In the genomic region with DNA sequence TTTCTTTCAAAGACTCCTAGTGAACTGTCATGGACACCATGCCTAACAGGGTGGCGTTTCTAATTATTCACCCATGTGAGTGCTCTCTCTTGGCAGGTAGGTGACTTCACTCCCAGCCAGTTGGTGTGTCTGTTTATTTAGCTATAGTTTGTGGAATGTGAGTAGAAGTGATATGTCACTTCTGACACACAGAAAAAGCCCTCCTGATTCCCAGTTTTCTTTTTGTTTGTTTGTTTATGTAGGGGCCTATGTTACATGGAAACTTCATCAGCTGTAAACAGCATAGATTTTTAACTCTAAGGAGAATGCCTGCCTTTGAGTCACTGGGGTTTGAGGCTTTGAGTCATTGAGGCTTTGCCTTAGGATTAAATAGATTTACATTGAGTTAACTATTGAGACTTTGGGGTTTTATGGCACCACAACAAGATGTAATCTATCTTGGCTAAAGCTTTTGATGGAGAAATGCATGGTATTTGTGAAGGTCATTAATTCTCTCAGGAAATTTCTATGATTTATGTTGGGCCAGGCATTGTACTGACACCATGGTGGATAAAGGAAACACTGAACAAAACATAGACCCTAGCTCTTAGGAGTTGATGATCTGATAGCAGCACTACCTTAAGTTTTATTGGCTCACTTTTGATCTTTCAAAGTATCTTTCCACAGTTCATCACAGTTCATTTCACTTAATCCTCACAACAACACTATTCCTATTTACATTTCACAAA, we compare ENCODE assay signal across 1 cellular context.
TF ChIP-seq lines count a peak whose summit lies in the region.

No MANE protein-coding gene starts in this region.

TF ChIP-seq in HEK293, 187 proteins besides CTCF, POLR2A, EP300 and RAD21 (continued from another document):
- no peak for TF ChIP-seq ZIC2 (tag by site-specific recombination; IDR thresholded peaks at IDR 0.05)
- no peak for TF ChIP-seq ZNF548 (tag by site-specific recombination; IDR thresholded peaks at IDR 0.05)
- peak; percentile 78 for TF ChIP-seq PRDM6 (tag by site-specific recombination; IDR thresholded peaks at IDR 0.05)
- TF ChIP-seq ZSCAN16 (tag by site-specific recombination; IDR thresholded peaks at IDR 0.05): no peak
- TF ChIP-seq, protein P1, sequence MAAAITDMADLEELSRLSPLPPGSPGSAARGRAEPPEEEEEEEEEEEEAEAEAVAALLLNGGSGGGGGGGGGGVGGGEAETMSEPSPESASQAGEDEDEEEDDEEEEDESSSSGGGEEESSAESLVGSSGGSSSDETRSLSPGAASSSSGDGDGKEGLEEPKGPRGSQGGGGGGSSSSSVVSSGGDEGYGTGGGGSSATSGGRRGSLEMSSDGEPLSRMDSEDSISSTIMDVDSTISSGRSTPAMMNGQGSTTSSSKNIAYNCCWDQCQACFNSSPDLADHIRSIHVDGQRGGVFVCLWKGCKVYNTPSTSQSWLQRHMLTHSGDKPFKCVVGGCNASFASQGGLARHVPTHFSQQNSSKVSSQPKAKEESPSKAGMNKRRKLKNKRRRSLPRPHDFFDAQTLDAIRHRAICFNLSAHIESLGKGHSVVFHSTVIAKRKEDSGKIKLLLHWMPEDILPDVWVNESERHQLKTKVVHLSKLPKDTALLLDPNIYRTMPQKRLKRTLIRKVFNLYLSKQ (tag by site-specific recombination; IDR thresholded peaks at IDR 0.05; ENCODE audit: borderline replicate concordance): no peak
- TF ChIP-seq ZNF404 (tag by site-specific recombination; IDR thresholded peaks at IDR 0.05): no peak
- TF ChIP-seq ZNF274 (IDR thresholded peaks at IDR 0.05; ENCODE audit: low read length): no peak
- TF ChIP-seq ZNF274 (tag by site-specific recombination; IDR thresholded peaks at IDR 0.05; ENCODE audit: borderline replicate concordance): no peak
- no peak for TF ChIP-seq ZNF223 (tag by site-specific recombination; IDR thresholded peaks at IDR 0.05)
- TF ChIP-seq MZF1 (tag by site-specific recombination; IDR thresholded peaks at IDR 0.05; ENCODE audit: borderline replicate concordance): no peak
- no peak for TF ChIP-seq ZNF645 (tag by site-specific recombination; IDR thresholded peaks at IDR 0.05)
- no peak for TF ChIP-seq ZNF629 (tag by site-specific recombination; IDR thresholded peaks at IDR 0.05)
- TF ChIP-seq, protein P2, sequence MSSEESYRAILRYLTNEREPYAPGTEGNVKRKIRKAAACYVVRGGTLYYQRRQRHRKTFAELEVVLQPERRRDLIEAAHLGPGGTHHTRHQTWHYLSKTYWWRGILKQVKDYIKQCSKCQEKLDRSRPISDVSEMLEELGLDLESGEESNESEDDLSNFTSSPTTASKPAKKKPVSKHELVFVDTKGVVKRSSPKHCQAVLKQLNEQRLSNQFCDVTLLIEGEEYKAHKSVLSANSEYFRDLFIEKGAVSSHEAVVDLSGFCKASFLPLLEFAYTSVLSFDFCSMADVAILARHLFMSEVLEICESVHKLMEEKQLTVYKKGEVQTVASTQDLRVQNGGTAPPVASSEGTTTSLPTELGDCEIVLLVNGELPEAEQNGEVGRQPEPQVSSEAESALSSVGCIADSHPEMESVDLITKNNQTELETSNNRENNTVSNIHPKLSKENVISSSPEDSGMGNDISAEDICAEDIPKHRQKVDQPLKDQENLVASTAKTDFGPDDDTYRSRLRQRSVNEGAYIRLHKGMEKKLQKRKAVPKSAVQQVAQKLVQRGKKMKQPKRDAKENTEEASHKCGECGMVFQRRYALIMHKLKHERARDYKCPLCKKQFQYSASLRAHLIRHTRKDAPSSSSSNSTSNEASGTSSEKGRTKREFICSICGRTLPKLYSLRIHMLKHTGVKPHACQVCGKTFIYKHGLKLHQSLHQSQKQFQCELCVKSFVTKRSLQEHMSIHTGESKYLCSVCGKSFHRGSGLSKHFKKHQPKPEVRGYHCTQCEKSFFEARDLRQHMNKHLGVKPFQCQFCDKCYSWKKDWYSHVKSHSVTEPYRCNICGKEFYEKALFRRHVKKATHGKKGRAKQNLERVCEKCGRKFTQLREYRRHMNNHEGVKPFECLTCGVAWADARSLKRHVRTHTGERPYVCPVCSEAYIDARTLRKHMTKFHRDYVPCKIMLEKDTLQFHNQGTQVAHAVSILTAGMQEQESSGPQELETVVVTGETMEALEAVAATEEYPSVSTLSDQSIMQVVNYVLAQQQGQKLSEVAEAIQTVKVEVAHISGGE (tag by site-specific recombination; conservative IDR thresholded peaks at IDR 0.05; ENCODE audit: low read depth): no peak
- peak; percentile 38; the same call in 1 of the 2 replicates for TF ChIP-seq TRIM28 (IDR thresholded peaks at IDR 0.05; ENCODE audit: borderline replicate concordance, low read length)
- peak; percentile 72; the same call in 1 of the 2 replicates for TF ChIP-seq OSR2 (tag by site-specific recombination; IDR thresholded peaks at IDR 0.05)
- TF ChIP-seq ZNF707 (tag by site-specific recombination; IDR thresholded peaks at IDR 0.05): no peak
- TF ChIP-seq ZNF324 (tag by site-specific recombination; IDR thresholded peaks at IDR 0.05): no peak
- peak; percentile 56 for TF ChIP-seq TCF7L2 (IDR thresholded peaks at IDR 0.05; ENCODE audit: borderline replicate concordance, low read depth, low read length)
- peak; percentile 33; the same call in 1 of the 2 replicates for TF ChIP-seq ZNF366 (tag by site-specific recombination; conservative IDR thresholded peaks at IDR 0.05)
- TF ChIP-seq ZNF621 (tag by site-specific recombination; IDR thresholded peaks at IDR 0.05): no peak
- no peak for TF ChIP-seq ZXDB (tag by site-specific recombination; IDR thresholded peaks at IDR 0.05)
- no peak for TF ChIP-seq ZNF174 (tag by site-specific recombination; IDR thresholded peaks at IDR 0.05)
- TF ChIP-seq, protein P3, sequence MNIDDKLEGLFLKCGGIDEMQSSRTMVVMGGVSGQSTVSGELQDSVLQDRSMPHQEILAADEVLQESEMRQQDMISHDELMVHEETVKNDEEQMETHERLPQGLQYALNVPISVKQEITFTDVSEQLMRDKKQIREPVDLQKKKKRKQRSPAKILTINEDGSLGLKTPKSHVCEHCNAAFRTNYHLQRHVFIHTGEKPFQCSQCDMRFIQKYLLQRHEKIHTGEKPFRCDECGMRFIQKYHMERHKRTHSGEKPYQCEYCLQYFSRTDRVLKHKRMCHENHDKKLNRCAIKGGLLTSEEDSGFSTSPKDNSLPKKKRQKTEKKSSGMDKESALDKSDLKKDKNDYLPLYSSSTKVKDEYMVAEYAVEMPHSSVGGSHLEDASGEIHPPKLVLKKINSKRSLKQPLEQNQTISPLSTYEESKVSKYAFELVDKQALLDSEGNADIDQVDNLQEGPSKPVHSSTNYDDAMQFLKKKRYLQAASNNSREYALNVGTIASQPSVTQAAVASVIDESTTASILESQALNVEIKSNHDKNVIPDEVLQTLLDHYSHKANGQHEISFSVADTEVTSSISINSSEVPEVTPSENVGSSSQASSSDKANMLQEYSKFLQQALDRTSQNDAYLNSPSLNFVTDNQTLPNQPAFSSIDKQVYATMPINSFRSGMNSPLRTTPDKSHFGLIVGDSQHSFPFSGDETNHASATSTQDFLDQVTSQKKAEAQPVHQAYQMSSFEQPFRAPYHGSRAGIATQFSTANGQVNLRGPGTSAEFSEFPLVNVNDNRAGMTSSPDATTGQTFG (tag by site-specific recombination; IDR thresholded peaks at IDR 0.05; ENCODE audit: borderline replicate concordance): no peak
- peak; percentile 54 for TF ChIP-seq FEZF1 (tag by site-specific recombination; IDR thresholded peaks at IDR 0.05)
- TF ChIP-seq ZBTB20 (tag by site-specific recombination; IDR thresholded peaks at IDR 0.05): peak; percentile 28; the same call in 1 of the 2 replicates
- TF ChIP-seq ZBTB8A (tag by site-specific recombination; IDR thresholded peaks at IDR 0.05): no peak
- TF ChIP-seq ZNF843 (tag by site-specific recombination; IDR thresholded peaks at IDR 0.05): 0 out of 2 replicates have a peak, but pooled peaks have one; percentile 29
- 0 out of 2 replicates have a peak, but pooled peaks have one; percentile 9 for TF ChIP-seq ZBTB44 (tag by site-specific recombination; IDR thresholded peaks at IDR 0.05)
- no peak for TF ChIP-seq ZNF426 (tag by site-specific recombination; IDR thresholded peaks at IDR 0.05)
- TF ChIP-seq ZNF580 (tag by site-specific recombination; IDR thresholded peaks at IDR 0.05): no peak
- no peak for TF ChIP-seq ZNF692 (tag by site-specific recombination; IDR thresholded peaks at IDR 0.05)
